Comparison of ENCODE assay signal across 1 cellular context in the genomic region with DNA sequence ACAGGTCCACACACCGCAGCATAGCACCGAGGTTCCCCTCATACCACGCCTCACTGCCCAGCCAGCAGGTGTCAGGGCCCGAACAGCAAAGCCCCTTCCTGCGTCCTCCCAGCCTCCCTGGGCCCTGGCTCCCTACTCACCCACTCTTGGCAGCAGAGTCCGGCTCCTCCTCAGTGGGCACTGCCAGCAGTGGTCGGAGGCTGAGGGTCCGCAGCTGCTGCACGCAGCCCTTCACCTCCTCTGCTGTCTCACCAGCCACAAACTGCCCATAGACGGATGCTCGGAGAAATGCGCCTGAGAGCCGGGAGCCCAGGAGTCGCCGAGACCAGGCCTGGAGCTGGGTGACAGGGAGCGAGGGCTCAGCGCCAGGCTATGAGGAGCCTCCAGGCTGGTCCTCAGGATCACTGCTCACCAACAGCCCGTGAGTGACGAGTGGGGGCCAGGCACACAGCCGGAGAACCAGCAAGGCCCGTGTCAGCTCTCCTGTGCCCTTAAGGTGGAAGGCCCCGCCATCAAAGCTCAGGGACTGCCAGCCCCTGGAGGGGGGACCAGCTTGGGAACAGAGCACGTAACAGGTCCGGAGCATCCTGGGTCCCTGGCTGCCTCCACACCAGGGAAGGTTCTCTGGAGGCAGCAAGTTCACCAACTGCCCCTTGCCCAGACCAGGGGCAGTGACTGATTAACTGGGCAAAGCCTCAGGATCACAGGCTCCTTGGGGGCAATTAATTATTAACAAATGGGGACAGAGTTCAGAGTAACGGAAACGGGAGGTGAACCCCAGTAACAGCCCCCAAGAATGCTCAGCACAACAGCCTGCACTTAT.
TF ChIP-seq lines count a peak whose summit lies in the region.

A gene with protein sequence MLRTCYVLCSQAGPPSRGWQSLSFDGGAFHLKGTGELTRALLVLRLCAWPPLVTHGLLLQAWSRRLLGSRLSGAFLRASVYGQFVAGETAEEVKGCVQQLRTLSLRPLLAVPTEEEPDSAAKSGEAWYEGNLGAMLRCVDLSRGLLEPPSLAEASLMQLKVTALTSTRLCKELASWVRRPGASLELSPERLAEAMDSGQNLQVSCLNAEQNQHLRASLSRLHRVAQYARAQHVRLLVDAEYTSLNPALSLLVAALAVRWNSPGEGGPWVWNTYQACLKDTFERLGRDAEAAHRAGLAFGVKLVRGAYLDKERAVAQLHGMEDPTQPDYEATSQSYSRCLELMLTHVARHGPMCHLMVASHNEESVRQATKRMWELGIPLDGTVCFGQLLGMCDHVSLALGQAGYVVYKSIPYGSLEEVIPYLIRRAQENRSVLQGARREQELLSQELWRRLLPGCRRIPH (minus strand): TSS at position 626 of the 823 bp plus-strand sequence. CDS start 40 bp downstream, at position 586.

TF ChIP-seq in HepG2, 621 proteins besides CTCF, POLR2A, EP300 and RAD21 (continued from another document and continues in another):
- TF ChIP-seq, protein P1, sequence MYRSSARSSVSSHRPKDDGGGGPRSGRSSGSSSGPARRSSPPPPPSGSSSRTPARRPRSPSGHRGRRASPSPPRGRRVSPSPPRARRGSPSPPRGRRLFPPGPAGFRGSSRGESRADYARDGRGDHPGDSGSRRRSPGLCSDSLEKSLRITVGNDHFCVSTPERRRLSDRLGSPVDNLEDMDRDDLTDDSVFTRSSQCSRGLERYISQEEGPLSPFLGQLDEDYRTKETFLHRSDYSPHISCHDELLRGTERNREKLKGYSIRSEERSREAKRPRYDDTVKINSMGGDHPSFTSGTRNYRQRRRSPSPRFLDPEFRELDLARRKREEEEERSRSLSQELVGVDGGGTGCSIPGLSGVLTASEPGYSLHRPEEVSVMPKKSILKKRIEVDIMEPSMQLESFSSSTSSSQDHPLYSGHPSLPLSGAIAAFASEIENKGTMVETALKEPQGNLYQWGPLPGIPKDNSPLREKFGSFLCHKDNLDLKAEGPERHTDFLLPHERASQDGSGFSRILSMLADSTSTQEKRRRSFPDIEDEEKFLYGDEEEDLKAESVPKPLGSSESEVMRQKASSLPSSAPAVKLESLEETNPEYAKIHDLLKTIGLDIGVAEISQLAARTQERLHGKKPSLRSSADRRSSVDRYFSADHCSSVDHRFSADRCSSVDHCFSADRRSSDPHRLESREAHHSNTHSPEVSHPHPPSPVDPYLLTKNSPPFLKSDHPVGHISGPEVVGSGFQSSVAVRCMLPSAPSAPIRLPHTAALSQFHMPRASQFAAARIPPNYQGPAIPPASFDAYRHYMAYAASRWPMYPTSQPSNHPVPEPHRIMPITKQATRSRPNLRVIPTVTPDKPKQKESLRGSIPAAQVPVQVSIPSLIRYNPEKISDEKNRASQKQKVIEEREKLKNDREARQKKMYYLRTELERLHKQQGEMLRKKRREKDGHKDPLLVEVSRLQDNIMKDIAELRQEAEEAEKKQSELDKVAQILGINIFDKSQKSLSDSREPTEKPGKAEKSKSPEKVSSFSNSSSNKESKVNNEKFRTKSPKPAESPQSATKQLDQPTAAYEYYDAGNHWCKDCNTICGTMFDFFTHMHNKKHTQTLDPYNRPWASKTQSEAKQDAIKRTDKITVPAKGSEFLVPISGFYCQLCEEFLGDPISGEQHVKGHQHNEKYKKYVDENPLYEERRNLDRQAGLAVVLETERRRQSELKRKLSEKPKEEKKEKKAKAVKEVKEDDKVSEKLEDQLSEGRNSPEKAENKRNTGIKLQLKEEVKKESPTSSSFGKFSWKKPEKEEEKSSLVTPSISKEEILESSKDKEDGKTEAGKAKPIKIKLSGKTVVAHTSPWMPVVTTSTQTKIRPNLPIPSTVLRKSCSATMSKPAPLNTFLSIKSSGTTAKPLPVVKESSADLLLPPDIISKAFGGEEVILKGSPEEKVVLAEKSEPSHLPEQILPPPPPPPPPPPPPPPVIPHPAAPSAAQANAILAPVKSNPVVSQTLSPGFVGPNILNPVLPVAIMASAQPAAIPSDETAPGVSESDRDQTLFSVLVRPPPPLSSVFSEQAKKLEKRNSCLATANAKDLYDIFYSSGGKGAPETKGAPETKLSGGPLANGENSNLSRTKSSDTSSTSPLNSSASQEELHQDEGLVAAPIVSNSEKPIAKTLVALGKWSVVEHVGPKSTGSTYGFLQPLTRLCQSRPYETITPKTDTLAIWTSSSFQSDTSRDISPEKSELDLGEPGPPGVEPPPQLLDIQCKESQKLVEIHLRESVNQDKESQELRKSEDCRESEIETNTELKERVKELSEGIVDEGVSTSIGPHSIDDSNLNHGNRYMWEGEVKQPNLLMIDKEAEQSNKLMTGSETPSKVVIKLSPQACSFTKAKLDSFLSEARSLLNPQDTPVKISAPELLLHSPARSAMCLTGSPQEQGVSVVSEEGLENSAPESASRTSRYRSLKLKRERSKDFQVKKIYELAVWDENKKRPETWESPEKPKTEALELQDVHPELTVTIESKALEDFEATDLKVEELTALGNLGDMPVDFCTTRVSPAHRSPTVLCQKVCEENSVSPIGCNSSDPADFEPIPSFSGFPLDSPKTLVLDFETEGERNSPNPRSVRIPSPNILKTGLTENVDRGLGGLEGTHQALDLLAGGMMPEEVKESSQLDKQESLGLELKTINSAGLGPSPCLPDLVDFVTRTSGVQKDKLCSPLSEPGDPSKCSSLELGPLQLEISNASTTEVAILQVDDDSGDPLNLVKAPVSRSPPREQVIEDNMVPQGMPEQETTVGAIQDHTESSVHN (CRISPR knock-in tag; IDR thresholded peaks at IDR 0.05) = no peak
- TF ChIP-seq SNRNP70 (IDR thresholded peaks at IDR 0.05; ENCODE audit: low read depth, low read length) = no peak
- TF ChIP-seq POLR2AphosphoS2 (IDR thresholded peaks at IDR 0.05; ENCODE audit: low read depth, low read length) = no peak
- TF ChIP-seq ESRRA (CRISPR knock-in tag; IDR thresholded peaks at IDR 0.05; ENCODE audit: low read depth) = peak; percentile 63; the same call in 1 of the 2 replicates
- TF ChIP-seq, protein P2, sequence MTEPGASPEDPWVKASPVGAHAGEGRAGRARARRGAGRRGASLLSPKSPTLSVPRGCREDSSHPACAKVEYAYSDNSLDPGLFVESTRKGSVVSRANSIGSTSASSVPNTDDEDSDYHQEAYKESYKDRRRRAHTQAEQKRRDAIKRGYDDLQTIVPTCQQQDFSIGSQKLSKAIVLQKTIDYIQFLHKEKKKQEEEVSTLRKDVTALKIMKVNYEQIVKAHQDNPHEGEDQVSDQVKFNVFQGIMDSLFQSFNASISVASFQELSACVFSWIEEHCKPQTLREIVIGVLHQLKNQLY (CRISPR knock-in tag; IDR thresholded peaks at IDR 0.05) = peak; percentile 48
- TF ChIP-seq SALL2 (CRISPR knock-in tag; IDR thresholded peaks at IDR 0.05) = no peak
- TF ChIP-seq, protein P3, sequence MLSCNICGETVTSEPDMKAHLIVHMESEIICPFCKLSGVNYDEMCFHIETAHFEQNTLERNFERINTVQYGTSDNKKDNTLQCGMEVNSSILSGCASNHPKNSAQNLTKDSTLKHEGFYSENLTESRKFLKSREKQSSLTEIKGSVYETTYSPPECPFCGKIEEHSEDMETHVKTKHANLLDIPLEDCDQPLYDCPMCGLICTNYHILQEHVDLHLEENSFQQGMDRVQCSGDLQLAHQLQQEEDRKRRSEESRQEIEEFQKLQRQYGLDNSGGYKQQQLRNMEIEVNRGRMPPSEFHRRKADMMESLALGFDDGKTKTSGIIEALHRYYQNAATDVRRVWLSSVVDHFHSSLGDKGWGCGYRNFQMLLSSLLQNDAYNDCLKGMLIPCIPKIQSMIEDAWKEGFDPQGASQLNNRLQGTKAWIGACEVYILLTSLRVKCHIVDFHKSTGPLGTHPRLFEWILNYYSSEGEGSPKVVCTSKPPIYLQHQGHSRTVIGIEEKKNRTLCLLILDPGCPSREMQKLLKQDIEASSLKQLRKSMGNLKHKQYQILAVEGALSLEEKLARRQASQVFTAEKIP (CRISPR knock-in tag; IDR thresholded peaks at IDR 0.05; ENCODE audit: borderline replicate concordance) = no peak
- TF ChIP-seq ZNF230 (CRISPR knock-in tag; IDR thresholded peaks at IDR 0.05) = no peak; the same call in 1 of the 2 replicates
- TF ChIP-seq, protein P4, sequence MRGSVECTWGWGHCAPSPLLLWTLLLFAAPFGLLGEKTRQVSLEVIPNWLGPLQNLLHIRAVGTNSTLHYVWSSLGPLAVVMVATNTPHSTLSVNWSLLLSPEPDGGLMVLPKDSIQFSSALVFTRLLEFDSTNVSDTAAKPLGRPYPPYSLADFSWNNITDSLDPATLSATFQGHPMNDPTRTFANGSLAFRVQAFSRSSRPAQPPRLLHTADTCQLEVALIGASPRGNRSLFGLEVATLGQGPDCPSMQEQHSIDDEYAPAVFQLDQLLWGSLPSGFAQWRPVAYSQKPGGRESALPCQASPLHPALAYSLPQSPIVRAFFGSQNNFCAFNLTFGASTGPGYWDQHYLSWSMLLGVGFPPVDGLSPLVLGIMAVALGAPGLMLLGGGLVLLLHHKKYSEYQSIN (CRISPR knock-in tag; IDR thresholded peaks at IDR 0.05; ENCODE audit: borderline replicate concordance) = no peak
- no peak for TF ChIP-seq ZNF678 (CRISPR knock-in tag; IDR thresholded peaks at IDR 0.05)
- TF ChIP-seq TEAD2 (CRISPR knock-in tag; IDR thresholded peaks at IDR 0.05) = no peak
- no peak for TF ChIP-seq SOX13 (IDR thresholded peaks at IDR 0.05)
- peak in 1 of 2 experiments; percentile 49; a peak in 1 of 4 replicates for TF ChIP-seq SOX13 (CRISPR knock-in tag; conservative IDR thresholded peaks at IDR 0.05 in 1 of 2, IDR thresholded peaks at IDR 0.05 in 1 of 2)
- TF ChIP-seq TP53 (CRISPR knock-in tag; conservative IDR thresholded peaks at IDR 0.05) = no peak
- peak; percentile 26; the same call in 1 of the 2 replicates for TF ChIP-seq ZNF33A (CRISPR knock-in tag; IDR thresholded peaks at IDR 0.05; ENCODE audit: borderline replicate concordance)
- peak; percentile 76 for TF ChIP-seq TAF1 (CRISPR knock-in tag; IDR thresholded peaks at IDR 0.05)
- peak; percentile 50; the same call in 1 of the 2 replicates for TF ChIP-seq PHF20 (CRISPR knock-in tag; IDR thresholded peaks at IDR 0.05)
- TF ChIP-seq, protein P5, sequence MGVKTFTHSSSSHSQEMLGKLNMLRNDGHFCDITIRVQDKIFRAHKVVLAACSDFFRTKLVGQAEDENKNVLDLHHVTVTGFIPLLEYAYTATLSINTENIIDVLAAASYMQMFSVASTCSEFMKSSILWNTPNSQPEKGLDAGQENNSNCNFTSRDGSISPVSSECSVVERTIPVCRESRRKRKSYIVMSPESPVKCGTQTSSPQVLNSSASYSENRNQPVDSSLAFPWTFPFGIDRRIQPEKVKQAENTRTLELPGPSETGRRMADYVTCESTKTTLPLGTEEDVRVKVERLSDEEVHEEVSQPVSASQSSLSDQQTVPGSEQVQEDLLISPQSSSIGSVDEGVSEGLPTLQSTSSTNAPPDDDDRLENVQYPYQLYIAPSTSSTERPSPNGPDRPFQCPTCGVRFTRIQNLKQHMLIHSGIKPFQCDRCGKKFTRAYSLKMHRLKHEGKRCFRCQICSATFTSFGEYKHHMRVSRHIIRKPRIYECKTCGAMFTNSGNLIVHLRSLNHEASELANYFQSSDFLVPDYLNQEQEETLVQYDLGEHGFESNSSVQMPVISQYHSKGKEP (CRISPR knock-in tag; IDR thresholded peaks at IDR 0.05) = no peak
- TF ChIP-seq ZNF878 (CRISPR knock-in tag; IDR thresholded peaks at IDR 0.05) = no peak
- TF ChIP-seq ASH2L (IDR thresholded peaks at IDR 0.05; ENCODE audit: insufficient read length, low read depth, low read length) = no peak
- TF ChIP-seq NAIF1 (CRISPR knock-in tag; IDR thresholded peaks at IDR 0.05; ENCODE audit: borderline replicate concordance) = no peak
- TF ChIP-seq, protein P6, sequence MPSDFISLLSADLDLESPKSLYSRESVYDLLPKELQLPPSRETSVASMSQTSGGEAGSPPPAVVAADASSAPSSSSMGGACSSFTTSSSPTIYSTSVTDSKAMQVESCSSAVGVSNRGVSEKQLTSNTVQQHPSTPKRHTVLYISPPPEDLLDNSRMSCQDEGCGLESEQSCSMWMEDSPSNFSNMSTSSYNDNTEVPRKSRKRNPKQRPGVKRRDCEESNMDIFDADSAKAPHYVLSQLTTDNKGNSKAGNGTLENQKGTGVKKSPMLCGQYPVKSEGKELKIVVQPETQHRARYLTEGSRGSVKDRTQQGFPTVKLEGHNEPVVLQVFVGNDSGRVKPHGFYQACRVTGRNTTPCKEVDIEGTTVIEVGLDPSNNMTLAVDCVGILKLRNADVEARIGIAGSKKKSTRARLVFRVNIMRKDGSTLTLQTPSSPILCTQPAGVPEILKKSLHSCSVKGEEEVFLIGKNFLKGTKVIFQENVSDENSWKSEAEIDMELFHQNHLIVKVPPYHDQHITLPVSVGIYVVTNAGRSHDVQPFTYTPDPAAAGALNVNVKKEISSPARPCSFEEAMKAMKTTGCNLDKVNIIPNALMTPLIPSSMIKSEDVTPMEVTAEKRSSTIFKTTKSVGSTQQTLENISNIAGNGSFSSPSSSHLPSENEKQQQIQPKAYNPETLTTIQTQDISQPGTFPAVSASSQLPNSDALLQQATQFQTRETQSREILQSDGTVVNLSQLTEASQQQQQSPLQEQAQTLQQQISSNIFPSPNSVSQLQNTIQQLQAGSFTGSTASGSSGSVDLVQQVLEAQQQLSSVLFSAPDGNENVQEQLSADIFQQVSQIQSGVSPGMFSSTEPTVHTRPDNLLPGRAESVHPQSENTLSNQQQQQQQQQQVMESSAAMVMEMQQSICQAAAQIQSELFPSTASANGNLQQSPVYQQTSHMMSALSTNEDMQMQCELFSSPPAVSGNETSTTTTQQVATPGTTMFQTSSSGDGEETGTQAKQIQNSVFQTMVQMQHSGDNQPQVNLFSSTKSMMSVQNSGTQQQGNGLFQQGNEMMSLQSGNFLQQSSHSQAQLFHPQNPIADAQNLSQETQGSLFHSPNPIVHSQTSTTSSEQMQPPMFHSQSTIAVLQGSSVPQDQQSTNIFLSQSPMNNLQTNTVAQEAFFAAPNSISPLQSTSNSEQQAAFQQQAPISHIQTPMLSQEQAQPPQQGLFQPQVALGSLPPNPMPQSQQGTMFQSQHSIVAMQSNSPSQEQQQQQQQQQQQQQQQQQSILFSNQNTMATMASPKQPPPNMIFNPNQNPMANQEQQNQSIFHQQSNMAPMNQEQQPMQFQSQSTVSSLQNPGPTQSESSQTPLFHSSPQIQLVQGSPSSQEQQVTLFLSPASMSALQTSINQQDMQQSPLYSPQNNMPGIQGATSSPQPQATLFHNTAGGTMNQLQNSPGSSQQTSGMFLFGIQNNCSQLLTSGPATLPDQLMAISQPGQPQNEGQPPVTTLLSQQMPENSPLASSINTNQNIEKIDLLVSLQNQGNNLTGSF (CRISPR knock-in tag; IDR thresholded peaks at IDR 0.05) = no peak
- no peak for TF ChIP-seq ZNF232 (CRISPR knock-in tag; IDR thresholded peaks at IDR 0.05; ENCODE audit: borderline replicate concordance)
- TF ChIP-seq ZNF10 (CRISPR knock-in tag; IDR thresholded peaks at IDR 0.05; ENCODE audit: borderline replicate concordance, low read depth) = no peak
- TF ChIP-seq CHCHD3 (CRISPR knock-in tag; IDR thresholded peaks at IDR 0.05) = no peak
- no peak for TF ChIP-seq ZNF383 (CRISPR knock-in tag; IDR thresholded peaks at IDR 0.05; ENCODE audit: borderline replicate concordance)
- TF ChIP-seq SETDB1 (CRISPR knock-in tag; IDR thresholded peaks at IDR 0.05; ENCODE audit: borderline replicate concordance) = no peak
- no peak for TF ChIP-seq KDM5B (CRISPR knock-in tag; IDR thresholded peaks at IDR 0.05; ENCODE audit: borderline replicate concordance)
